ENCODE assay signal across 10 cellular contexts in the genomic region with DNA sequence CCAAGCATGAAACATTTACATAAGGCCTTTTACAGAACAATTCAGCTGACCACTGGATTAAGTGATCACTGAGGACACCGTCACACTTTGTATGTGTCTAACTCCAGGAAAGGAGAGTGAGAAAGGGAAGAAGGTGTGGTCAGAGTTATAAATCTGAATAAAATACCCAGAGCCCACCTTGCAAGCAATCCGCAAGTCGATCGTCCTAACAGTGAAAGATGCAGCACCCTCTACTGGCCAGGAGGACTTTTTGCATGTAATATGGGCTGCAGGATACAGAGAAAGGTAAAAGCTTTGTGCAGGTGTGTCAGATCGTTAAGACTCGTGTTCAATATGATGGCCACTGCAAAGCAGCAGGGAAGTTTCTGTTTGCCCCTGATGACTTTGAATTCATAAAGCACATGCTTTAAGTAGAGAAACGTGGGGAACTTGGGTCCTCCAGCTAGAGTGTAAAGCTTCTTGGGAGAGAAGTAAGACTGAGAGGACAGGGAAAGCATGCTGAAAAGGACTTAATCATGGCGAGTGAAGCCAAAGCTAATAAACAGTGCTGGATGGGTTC.
A peak's percentile ranks its signal among the peaks of the same experiment; 100 is the strongest.
DNase-seq lines count a peak whose midpoint lies in the region; FAIRE-seq and TF ChIP-seq lines count a peak whose summit lies in the region.
"Had no signal": no experiment of that assay in that cellular context is flagged by ENCODE, and none has a peak within 500 bp of the region (broad histone marks: within the 10 kb centered on the region; RNA-seq: fewer than 3 reads in every experiment).

No MANE protein-coding gene starts in this region.

- H2BK20ac ChIP-seq in H1 (ENCODE audit: low read length): no peak overlapping the region

- H3K36me3 ChIP-seq in MM.1S (replicated peaks; ENCODE audit: insufficient read depth, low read length) (no peaks in the 10 kb centered on the region), H1 (ENCODE audit: control insufficient read depth in 2 of 4, insufficient read depth in 4 of 4, low read length in 3 of 4) (no peaks in the 10 kb centered on the region)

- peak; percentile 62 for DNase-seq in activated CD8-positive, alpha-beta memory T cell treated with anti-CD3 and anti-CD28 coated beads, Interleukin-2, amount 50 U/mL, for 48 hours
- no peak for DNase-seq in activated CD8-positive, alpha-beta memory T cell treated with anti-CD3 and anti-CD28 coated beads, Interleukin-2, amount 50 U/mL, for 4 hours
- DNase-seq in MM.1S (peak; percentile 28), H1 (ENCODE audit: low read depth in 1 of 2, low spot score in 2 of 2) (peak in 1 of 2 experiments; percentile 82), stromal cell of bone marrow (ENCODE audit: low read depth) (peak; percentile 43), dedifferentiated amniotic fluid mesenchymal stem cell (ENCODE audit: extremely low spot score) (no peak), GM19240 (ENCODE audit: insufficient read length, low spot score) (no peak), NOMO-1 treated with dmso at 0.1 percent for 144 hours (lab: John Stamatoyannopoulos, UW; ENCODE audit: unreplicated experiment) (no peak)
- DNase-seq: psoas muscle, Right ventricle myocardium superior had no signal

- H3K9ac ChIP-seq in MM.1S (ENCODE audit: low read length) (no peak overlapping the region), H1 (replicated peaks in 1 of 4; ENCODE audit: extremely low read depth in 1 of 4, low read depth in 3 of 4, low read length in 3 of 4) (no peak overlapping the region)

- no peaks in the 10 kb centered on the region for H3K9me2 ChIP-seq in MM.1S (replicated peaks; ENCODE audit: insufficient read depth, low read length)

- H3K23ac ChIP-seq in H1 (ENCODE audit: insufficient read length): no peak overlapping the region

- H2BK120ac ChIP-seq in H1 (replicated peaks; ENCODE audit: low read depth, low read length): no peak overlapping the region

- H2BK15ac ChIP-seq in H1 (ENCODE audit: low read length): no peak overlapping the region

- TF ChIP-seq CTCF in MM.1S (IDR thresholded peaks at IDR 0.05; ENCODE audit: low read length): peak; percentile 48
- TF ChIP-seq CTCF in H1 (IDR thresholded peaks at IDR 0.05; ENCODE audit: control extremely low read depth in 1 of 3, insufficient read depth in 1 of 3, low read depth in 1 of 3, low read length in 3 of 3): peak; percentile 40 to 80 (median 47); a peak in 3 of 4 replicates

- H3K79me2 ChIP-seq in MM.1S (ENCODE audit: low read length) (no peaks in the 10 kb centered on the region), H1 (ENCODE audit: control insufficient read depth in 1 of 2, insufficient read depth in 2 of 2, low read length in 2 of 2) (no peaks in the 10 kb centered on the region)

- no peaks in the 10 kb centered on the region for H3K27me3 ChIP-seq in MM.1S (replicated peaks; ENCODE audit: insufficient read depth, low read length)
- H3K27me3 ChIP-seq in H1 (replicated peaks in 1 of 4; ENCODE audit: control insufficient read depth in 3 of 4, extremely low read depth in 1 of 4, insufficient read depth in 3 of 4, low read length in 3 of 4): no peaks in the 10 kb centered on the region

- CTCF ChIA-PET in H1 (lab: Charles Lee; ENCODE audit: partially characterized antibody): interaction anchor here (0.7 to 3.9 kb wide), 37 partner anchors 9 to 649 kb away, joined by 3 to 27 read pairs (median 5); no protein-coding TSS in a partner anchor

- H4K5ac ChIP-seq in H1 (ENCODE audit: insufficient read length, low read depth, low read length): no peak overlapping the region

- H3K4me2 ChIP-seq in MM.1S (ENCODE audit: low read depth, low read length) (no peak overlapping the region), H1 (ENCODE audit: insufficient read depth in 1 of 2, low read depth in 2 of 2, low read length in 2 of 2) (no peak overlapping the region)

- H3K18ac ChIP-seq in H1 (ENCODE audit: extremely low read depth, low read length): no peak overlapping the region

- no peaks in the 10 kb centered on the region for H3F3A ChIP-seq in MM.1S (ENCODE audit: insufficient read depth, low read length)

- H2BK5ac ChIP-seq in H1 (ENCODE audit: low read depth, low read length): no peak overlapping the region

- TF ChIP-seq RAD21 in H1 (IDR thresholded peaks at IDR 0.05 in 1 of 2, conservative IDR thresholded peaks at IDR 0.05 in 1 of 2; ENCODE audit: low read depth in 2 of 2, low read length in 2 of 2): peak; percentile 10 to 15; a peak in 1 of 4 replicates

- H2BK12ac ChIP-seq in H1 (ENCODE audit: low read depth, low read length): no peak overlapping the region

- no peaks in the 10 kb centered on the region for H3K79me1 ChIP-seq in H1 (ENCODE audit: low read depth, low read length)

- no peak for TF ChIP-seq EP300 in H1 (IDR thresholded peaks at IDR 0.05; ENCODE audit: borderline replicate concordance in 1 of 2, low read depth in 2 of 2, low read length in 2 of 2)

- WGBS in H1 (ENCODE audit: extremely low coverage in 1 of 2, insufficient coverage in 1 of 2, insufficient read length in 1 of 2, insufficient replicate concordance in 2 of 2, low coverage in 1 of 2, low lambda C conversion rate in 2 of 2, missing lambda C conversion rate in 1 of 2), 2 experiments: 91% methylated on average over 8 of the region's 8 CpGs; no CpG with 5 or more reads in 1 of the 2 experiments

- H3K4me3 ChIP-seq in MM.1S (ENCODE audit: low read length) (no peak overlapping the region), H1 (ENCODE audit: extremely low read depth in 1 of 4, insufficient read depth in 2 of 4, low read depth in 3 of 4, low read length in 4 of 4) (no peak overlapping the region)
- H3K4me3 ChIP-seq: psoas muscle had no signal

- H3K4me1 ChIP-seq in MM.1S (ENCODE audit: low read length): no peaks in the 10 kb centered on the region
- H3K4me1 ChIP-seq in H1 (replicated peaks in 1 of 4; ENCODE audit: control insufficient read depth in 3 of 4, insufficient read depth in 4 of 4, low read length in 3 of 4): no peaks in the 10 kb centered on the region

- H4K20me1 ChIP-seq in MM.1S (ENCODE audit: insufficient read depth, low read length): no peaks in the 10 kb centered on the region
- no peaks in the 10 kb centered on the region for H4K20me1 ChIP-seq in H1 (replicated peaks in 1 of 2; ENCODE audit: control insufficient read depth in 1 of 2, insufficient read depth in 2 of 2, low read length in 2 of 2)

- no peak overlapping the region for H2AFZ ChIP-seq in MM.1S (ENCODE audit: low read length)
- peak overlapping the region; percentile 13; the same call in 1 of the 2 replicates for H2AFZ ChIP-seq in H1 (ENCODE audit: low read length)

- TF ChIP-seq POLR2A in H1 (IDR thresholded peaks at IDR 0.05; ENCODE audit: control extremely low read depth in 1 of 2, low read depth in 2 of 2, low read length in 2 of 2): no peak

- no peak overlapping the region for H4K91ac ChIP-seq in H1 (replicated peaks; ENCODE audit: insufficient read length, low read length)

- H3K56ac ChIP-seq in H1 (replicated peaks; ENCODE audit: insufficient read length, low read depth, low read length): no peak overlapping the region

- peak; percentile 80 for FAIRE-seq in H1 (lab: Jason Lieb, UNC)

- H3K14ac ChIP-seq in H1 (ENCODE audit: insufficient read length): no peak overlapping the region

- H4K8ac ChIP-seq in H1 (ENCODE audit: extremely low read depth, insufficient read depth, low read length): no peak overlapping the region

- POLR2A ChIA-PET in H1 (lab: Charles Lee; ENCODE audit: partially characterized antibody): no interaction called here

- no peak overlapping the region for H3K27ac ChIP-seq in MM.1S (ENCODE audit: low read length)
- no peak overlapping the region for H3K27ac ChIP-seq in H1 (ENCODE audit: low read depth, low read length)
- H3K27ac ChIP-seq: psoas muscle had no signal

- no peak overlapping the region for H3K4ac ChIP-seq in H1 (replicated peaks; ENCODE audit: insufficient read length, low read depth, low read length)

- H2AK5ac ChIP-seq in H1 (ENCODE audit: low read depth, low read length): no peak overlapping the region

- H3K9me3 ChIP-seq in MM.1S (replicated peaks; ENCODE audit: insufficient read depth, low read length): no peaks in the 10 kb centered on the region
- H3K9me3 ChIP-seq in H1 (ENCODE audit: insufficient read depth in 2 of 2, low read depth in 1 of 2, low read length in 1 of 2): peaks cover 0 to 3% of the 10 kb centered on the region in 2 experiments; a peak in 1 of 4 replicates
- H3K9me3 ChIP-seq: psoas muscle had no signal

- no peaks in the 10 kb centered on the region; the same call in 1 of the 2 replicates for H3K23me2 ChIP-seq in H1 (ENCODE audit: low read depth, low read length)

TF ChIP-seq in H1, 55 proteins besides CTCF, POLR2A, EP300 and RAD21:
- no peak for TF ChIP-seq E2F6 (IDR thresholded peaks at IDR 0.05)
- no peak for TF ChIP-seq KDM4A (IDR thresholded peaks at IDR 0.05; ENCODE audit: low read depth, low read length, severe bottlenecking)
- TF ChIP-seq SP2 (IDR thresholded peaks at IDR 0.05; ENCODE audit: low read length): peak; percentile 62
- no peak for TF ChIP-seq FOSL1 (IDR thresholded peaks at IDR 0.05; ENCODE audit: insufficient read depth, low read depth, low read length)

Comparison
In these comparisons a context has a peak if more than half of its experiments do, and no peak if none do; other contexts are left out.
1. DNase-seq: peak in activated CD8-positive, alpha-beta memory T cell treated with anti-CD3 and anti-CD28 coated beads, Interleukin-2, amount 50 U/mL, for 48 hours (single experiment), MM.1S (single experiment) and stromal cell of bone marrow (single experiment); none in activated CD8-positive, alpha-beta memory T cell treated with anti-CD3 and anti-CD28 coated beads, Interleukin-2, amount 50 U/mL, for 4 hours (single experiment), dedifferentiated amniotic fluid mesenchymal stem cell (single experiment), GM19240 (single experiment) and NOMO-1 treated with dmso at 0.1 percent for 144 hours (single experiment).